ENCODE assay signal across 8 cellular contexts in the genomic region with DNA sequence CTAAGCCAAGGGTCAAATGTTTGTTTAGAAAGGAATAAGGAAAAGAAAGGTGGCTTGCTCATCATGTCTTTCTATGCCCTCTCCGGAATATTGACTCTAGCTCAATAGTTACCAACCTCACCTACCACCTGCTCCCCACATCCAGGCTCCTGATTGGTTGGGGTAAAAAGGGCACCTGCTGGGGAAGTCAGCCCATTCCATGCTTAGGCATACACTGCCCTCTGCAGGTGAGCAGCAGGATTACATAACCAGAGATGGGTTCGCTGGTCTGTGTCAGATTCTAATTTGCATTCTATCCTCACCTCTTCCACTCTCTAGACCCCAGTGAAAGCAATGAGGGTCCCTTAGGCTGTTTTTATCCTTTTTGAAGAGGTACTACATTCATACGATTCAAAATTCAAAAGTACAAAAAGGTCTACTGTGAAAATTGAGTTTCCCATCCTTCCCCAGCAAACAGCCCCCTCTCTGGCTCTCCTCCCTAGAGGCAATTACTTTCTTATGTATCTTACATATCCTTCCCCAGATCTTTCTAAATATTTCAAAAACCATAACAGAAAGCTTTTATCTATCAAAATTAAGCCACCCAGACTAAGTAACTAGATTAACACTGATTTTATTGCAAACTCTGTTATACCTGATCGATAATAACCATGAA.
A peak's percentile ranks its signal among the peaks of the same experiment; 100 is the strongest.
DNase-seq lines count a peak whose midpoint lies in the region; ATAC-seq, FAIRE-seq and TF ChIP-seq lines count a peak whose summit lies in the region.

No MANE protein-coding gene starts in this region.

- no peak for TF ChIP-seq POLR2A in uterus (IDR thresholded peaks at IDR 0.05)

- H3K36me3 ChIP-seq in pancreas: no peaks in the 10 kb centered on the region
- H3K36me3 ChIP-seq in uterus: no peaks in the 10 kb centered on the region

- H3K27ac ChIP-seq in pancreas (no peak overlapping the region), uterus (no peak overlapping the region)

- no peak for FAIRE-seq in frontal cortex (lab: Jason Lieb, UNC)
- no peak for FAIRE-seq in pancreas (lab: Jason Lieb, UNC)

- peak; percentile 93 for DNase-seq in DMS153 (lab: John Stamatoyannopoulos, UW)
- peak; percentile 40 to 47 for DNase-seq in Kasumi-1 (lab: John Stamatoyannopoulos, UW)
- peak; percentile 28 for DNase-seq in RPMI7951 (ENCODE audit: low read depth)
- peak; percentile 15 for DNase-seq in activated effector memory CD4-positive, alpha-beta T cell treated with Interleukin-2 at 50 U/mL for 16 hours
- peak; percentile 25 to 60 for DNase-seq in frontal cortex (ENCODE audit: low spot score in 2 of 2)
- DNase-seq in pancreas: peak in 5 of 6 donors; percentile 33 to 62 (median 50)
- DNase-seq in uterus: no peak

- peak; percentile 84 to 98 (median 95) for ATAC-seq in pancreas
- no peak for ATAC-seq in GM18511 (IDR thresholded peaks at IDR 0.05; ENCODE audit: unreplicated experiment)

- H3K4me1 ChIP-seq in pancreas (no peaks in the 10 kb centered on the region), uterus (no peaks in the 10 kb centered on the region)

- no peaks in the 10 kb centered on the region for H3K9me3 ChIP-seq in pancreas
- H3K9me3 ChIP-seq in uterus: no peaks in the 10 kb centered on the region

- intact Hi-C loops in pancreas (cut with DNase I) (no loop called here), uterus (cut with DNase I; ENCODE audit: low total_unique reads) (no loop called here)

- H3K27me3 ChIP-seq in pancreas: no peaks in the 10 kb centered on the region
- H3K27me3 ChIP-seq in uterus: peaks cover 0 to 3% of the 10 kb centered on the region in 2 donors

- peak; percentile 68 to 80 (median 74) for TF ChIP-seq CTCF in pancreas (IDR thresholded peaks at IDR 0.05)
- TF ChIP-seq CTCF in uterus (IDR thresholded peaks at IDR 0.05): peak in 3 of 4 experiments; percentile 32 to 57 (median 50)

- WGBS in pancreas, 2 donors: 21 to 26% methylated on average over 4 of the region's 4 CpGs

- H3K4me3 ChIP-seq in pancreas (no peak overlapping the region), uterus (no peak overlapping the region)

Comparison
In these comparisons a context has a peak if more than half of its experiments do, and no peak if none do; other contexts are left out.
1. DNase-seq: peak in DMS153 (single experiment), Kasumi-1 (2 of 2), RPMI7951 (single experiment), activated effector memory CD4-positive, alpha-beta T cell treated with Interleukin-2 at 50 U/mL for 16 hours (single experiment), frontal cortex (2 of 2) and pancreas (5 of 6); none in uterus (0 of 2).